Comparison of ENCODE assay signal across 8 cellular contexts in the genomic region with DNA sequence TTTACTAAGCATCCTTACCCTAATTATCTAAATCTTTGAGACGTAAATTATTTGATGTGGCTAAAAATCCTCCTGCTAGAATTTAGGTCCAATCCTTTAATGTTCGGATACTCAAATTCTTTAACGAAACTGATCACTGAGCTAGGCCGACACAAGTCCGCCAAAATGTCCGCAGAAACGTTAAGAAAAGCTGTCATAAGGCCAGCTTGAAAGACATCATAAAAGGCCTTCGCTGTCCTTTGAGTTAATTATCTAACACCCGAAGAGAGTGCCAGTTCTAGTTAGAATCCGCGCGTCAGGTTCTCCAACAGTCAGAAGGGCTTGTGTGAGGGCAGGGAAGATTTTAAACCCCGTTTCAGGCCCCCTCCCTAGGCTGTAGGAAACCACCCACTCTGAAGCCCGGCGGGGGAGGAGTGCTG. TPM values are rescaled to one million over a fixed set of nuclear protein-coding genes. Genes with fewer than 3 reads are reported as not detected.
DNase-seq lines count a peak whose midpoint lies in the region; ATAC-seq and TF ChIP-seq lines count a peak whose summit lies in the region.

No MANE protein-coding gene starts in this region.

- TF ChIP-seq CTCF in RWPE1 (conservative IDR thresholded peaks at IDR 0.05; ENCODE audit: low read depth) = no peak
- no peak for TF ChIP-seq CTCF in parathyroid adenoma (IDR thresholded peaks at IDR 0.05)

- H3K79me2 ChIP-seq in parathyroid adenoma = peaks cover 28% of the 10 kb centered on the region

- H3K27ac ChIP-seq in RWPE1 = peak overlapping the region; percentile 98
- peak overlapping the region; percentile 97 to 100 for H3K27ac ChIP-seq in esophagus (ENCODE audit: low read depth in 2 of 2, low read length in 1 of 2)
- peak overlapping the region; percentile 96 for H3K27ac ChIP-seq in parathyroid adenoma

- ATAC-seq in HG03175 (IDR thresholded peaks at IDR 0.05; ENCODE audit: unreplicated experiment) = no peak

- POLR2A ChIA-PET in RWPE1 (lab: Yijun Ruan, JAX; ENCODE audit: low non-redundant PET) = interaction anchor here (0.6 to 0.7 kb wide), 3 partner anchors 8 to 535 kb away, joined by 3 to 5 read pairs (median 3); no protein-coding TSS in a partner anchor

- H3K36me3 ChIP-seq in esophagus (ENCODE audit: control insufficient read depth in 2 of 2, insufficient read depth in 2 of 2, low read length in 1 of 2) = no peaks in the 10 kb centered on the region
- no peaks in the 10 kb centered on the region for H3K36me3 ChIP-seq in parathyroid adenoma (ENCODE audit: control insufficient read depth, insufficient read depth, low read length)

- WGBS in esophagus, 2 donors = 0 to 1% methylated on average over 15 of the region's 15 CpGs

- peak overlapping the region; percentile 96 for H2AFZ ChIP-seq in parathyroid adenoma

- H3K4me2 ChIP-seq in parathyroid adenoma (ENCODE audit: low read length) = peak overlapping the region; percentile 84

- CTCF ChIA-PET in RWPE1 (lab: Yijun Ruan, JAX) = no interaction called here

- peak overlapping the region; percentile 76 to 95 for H3K4me3 ChIP-seq in esophagus (ENCODE audit: low read depth in 1 of 2, low read length in 2 of 2)
- peak overlapping the region; percentile 100 for H3K4me3 ChIP-seq in parathyroid adenoma (ENCODE audit: low read depth, low read length)

- no peaks in the 10 kb centered on the region for H3K9me3 ChIP-seq in esophagus (ENCODE audit: control insufficient read depth in 2 of 2, insufficient read depth in 1 of 2, low read depth in 1 of 2, low read length in 1 of 2)
- no peaks in the 10 kb centered on the region for H3K9me3 ChIP-seq in parathyroid adenoma (ENCODE audit: control insufficient read depth, low read length)

- H3K9ac ChIP-seq in parathyroid adenoma = peak overlapping the region; percentile 100

- peaks cover 0 to 2% of the 10 kb centered on the region in 2 donors for H3K4me1 ChIP-seq in esophagus (ENCODE audit: control insufficient read depth in 2 of 2, insufficient read depth in 2 of 2, low read length in 1 of 2)
- peaks cover 14% of the 10 kb centered on the region for H3K4me1 ChIP-seq in parathyroid adenoma

- no peaks in the 10 kb centered on the region for H3K27me3 ChIP-seq in esophagus (ENCODE audit: control insufficient read depth in 1 of 2, insufficient read depth in 2 of 2, low read length in 2 of 2)
- no peaks in the 10 kb centered on the region for H3K27me3 ChIP-seq in parathyroid adenoma (ENCODE audit: control insufficient read depth, insufficient read depth, low read length)

- DNase-seq in NCI-H82 treated with DMSO at 0.1 percent for 48 hours (lab: John Stamatoyannopoulos, UW; ENCODE audit: unreplicated experiment) (peak; percentile 78), NCI-H82 (lab: John Stamatoyannopoulos, UW) (no peak), RWPE1 (ENCODE audit: low spot score) (peak; percentile 92), cerebellum (ENCODE audit: low spot score) (no peak), NAMALWA (ENCODE audit: low spot score) (no peak)

RNA-seq across cellular contexts. Expression of a gene that starts 0.8 kb away (rescaled TPM):
- 10 to 100 TPM; 49.5 to 69.7 TPM for polyA plus RNA-seq in esophagus
- 283 TPM for total RNA-seq in cerebellum

RNA-seq across cellular contexts. Expression of a gene that starts 53.5 kb away (rescaled TPM):
- 10 to 100 TPM in 1 of 2 donors, 1 to 10 TPM in 1; 6.6 to 11.7 TPM for polyA plus RNA-seq in esophagus
- 63.4 TPM for total RNA-seq in cerebellum

Comparison
In these comparisons a context has a peak if more than half of its experiments do, and no peak if none do; other contexts are left out.
1. DNase-seq: peak in NCI-H82 treated with DMSO at 0.1 percent for 48 hours (single experiment) and RWPE1 (single experiment); none in NCI-H82 (single experiment), cerebellum (single experiment) and NAMALWA (single experiment).
2. Peak in every context shown above with its lines, with median percentiles within 50 percentile points of each other: H3K27ac ChIP-seq.